ENCODE assay signal across 8 cellular contexts in genomic region chr17:45143767-45144198, GRCh38. TPM values are rescaled to one million over a fixed set of nuclear protein-coding genes. Genes with fewer than 3 reads are reported as not detected.
DNase-seq lines count a peak whose midpoint lies in the region; ATAC-seq and TF ChIP-seq lines count a peak whose summit lies in the region.

No MANE protein-coding gene starts in this region.

- peak overlapping the region; percentile 35 for H3K4me3 ChIP-seq in fibroblast of villous mesenchyme (ENCODE audit: low read depth, low read length)

- H3K27me3 Mint-ChIP-seq in activated T-cell treated with anti-CD3 and anti-CD28 coated beads, Interleukin-2, amount 50 U/mL, for 4 hours (ENCODE audit: low read depth), result no peaks in the 10 kb centered on the region
- peaks cover 5% of the 10 kb centered on the region for H3K27me3 Mint-ChIP-seq in nephron progenitor cell (ENCODE audit: low read depth, poor library complexity)

- no peak overlapping the region for H3K27ac Mint-ChIP-seq in nephron progenitor cell

- no peak for ATAC-seq in activated T-cell treated with anti-CD3 and anti-CD28 coated beads, Interleukin-2, amount 50 U/mL, for 4 hours
- ATAC-seq in GM18868 (IDR thresholded peaks at IDR 0.05; ENCODE audit: unreplicated experiment), result no peak
- ATAC-seq in HG02571 (IDR thresholded peaks at IDR 0.05; ENCODE audit: unreplicated experiment), result no peak
- no peak for ATAC-seq in GM18519 (IDR thresholded peaks at IDR 0.05; ENCODE audit: low FRiP score, unreplicated experiment)

- peaks cover 32% of the 10 kb centered on the region for H3K4me1 Mint-ChIP-seq in activated T-cell treated with anti-CD3 and anti-CD28 coated beads, Interleukin-2, amount 50 U/mL, for 4 hours (ENCODE audit: low read depth)
- H3K4me1 Mint-ChIP-seq in nephron progenitor cell, result peaks cover 53% of the 10 kb centered on the region

- H3K4me3 Mint-ChIP-seq in activated T-cell treated with anti-CD3 and anti-CD28 coated beads, Interleukin-2, amount 50 U/mL, for 4 hours, result peak overlapping the region; percentile 63
- peak overlapping the region; percentile 36 for H3K4me3 Mint-ChIP-seq in nephron progenitor cell

- no peaks in the 10 kb centered on the region for H3K9me3 Mint-ChIP-seq in activated T-cell treated with anti-CD3 and anti-CD28 coated beads, Interleukin-2, amount 50 U/mL, for 4 hours
- no peaks in the 10 kb centered on the region for H3K9me3 Mint-ChIP-seq in nephron progenitor cell

- TF ChIP-seq CTCF in fibroblast of villous mesenchyme (IDR thresholded peaks at IDR 0.05; ENCODE audit: insufficient read depth, low read depth, low read length) (no peak), nephron progenitor cell (IDR thresholded peaks at IDR 0.05) (no peak)

- DNase-seq in GM03348 (ENCODE audit: low spot score), result peak; percentile 90
- DNase-seq in activated T-cell treated with anti-CD3 and anti-CD28 coated beads, Interleukin-2, amount 50 U/mL, for 4 hours, result no peak
- peak; percentile 83 for DNase-seq in fibroblast of villous mesenchyme (ENCODE audit: low read depth)
- peak; percentile 44 for DNase-seq in nephron progenitor cell
- DNase-seq in NCI-H2029 treated with DMSO at 0.1 percent for 48 hours (lab: John Stamatoyannopoulos, UW), result no peak

- H3K36me3 Mint-ChIP-seq in activated T-cell treated with anti-CD3 and anti-CD28 coated beads, Interleukin-2, amount 50 U/mL, for 4 hours (ENCODE audit: insufficient read depth), result no peaks in the 10 kb centered on the region
- H3K36me3 Mint-ChIP-seq in nephron progenitor cell (ENCODE audit: low read depth), result peaks cover 4% of the 10 kb centered on the region

RNA-seq across cellular contexts. Expression of gene HEXIM1, which starts 4.5 kb away (rescaled TPM):
- total RNA-seq in activated T-cell treated with anti-CD3 and anti-CD28 coated beads, Interleukin-2, amount 50 U/mL, for 4 hours, result 10 to 100 TPM; 49.6 to 60.8 (median 51.3) TPM
- total RNA-seq in fibroblast of villous mesenchyme, result 8.4 and 11.7 TPM in 2 replicates

RNA-seq across cellular contexts. Expression of gene ACBD4, which starts 8.3 kb away (rescaled TPM):
- total RNA-seq in activated T-cell treated with anti-CD3 and anti-CD28 coated beads, Interleukin-2, amount 50 U/mL, for 4 hours, result 1 to 10 TPM; 4.5 to 5.7 (median 4.7) TPM
- 6.1 and 6.9 TPM in 2 replicates for total RNA-seq in fibroblast of villous mesenchyme

RNA-seq across cellular contexts. Expression of gene PLCD3, which starts 11.5 kb away (rescaled TPM):
- 1 to 10 TPM; 3.5 to 5.5 (median 3.5) TPM for total RNA-seq in activated T-cell treated with anti-CD3 and anti-CD28 coated beads, Interleukin-2, amount 50 U/mL, for 4 hours
- total RNA-seq in fibroblast of villous mesenchyme, result 41.9 and 62.6 TPM in 2 replicates

RNA-seq across cellular contexts. Expression of gene HEXIM2, which starts 17.9 kb away (rescaled TPM):
- total RNA-seq in activated T-cell treated with anti-CD3 and anti-CD28 coated beads, Interleukin-2, amount 50 U/mL, for 4 hours, result 1 to 10 TPM; 5.3 to 7.6 (median 6.2) TPM
- 6.1 and 6.9 TPM in 2 replicates for total RNA-seq in fibroblast of villous mesenchyme

Comparison
In these comparisons a context has a peak if more than half of its experiments do, and no peak if none do; other contexts are left out.
1. DNase-seq: peak in GM03348 (single experiment), fibroblast of villous mesenchyme (single experiment) and nephron progenitor cell (single experiment); none in activated T-cell treated with anti-CD3 and anti-CD28 coated beads, Interleukin-2, amount 50 U/mL, for 4 hours (single experiment) and NCI-H2029 treated with DMSO at 0.1 percent for 48 hours (single experiment).